1 cellular context compared by ENCODE assay signal in the genomic region with DNA sequence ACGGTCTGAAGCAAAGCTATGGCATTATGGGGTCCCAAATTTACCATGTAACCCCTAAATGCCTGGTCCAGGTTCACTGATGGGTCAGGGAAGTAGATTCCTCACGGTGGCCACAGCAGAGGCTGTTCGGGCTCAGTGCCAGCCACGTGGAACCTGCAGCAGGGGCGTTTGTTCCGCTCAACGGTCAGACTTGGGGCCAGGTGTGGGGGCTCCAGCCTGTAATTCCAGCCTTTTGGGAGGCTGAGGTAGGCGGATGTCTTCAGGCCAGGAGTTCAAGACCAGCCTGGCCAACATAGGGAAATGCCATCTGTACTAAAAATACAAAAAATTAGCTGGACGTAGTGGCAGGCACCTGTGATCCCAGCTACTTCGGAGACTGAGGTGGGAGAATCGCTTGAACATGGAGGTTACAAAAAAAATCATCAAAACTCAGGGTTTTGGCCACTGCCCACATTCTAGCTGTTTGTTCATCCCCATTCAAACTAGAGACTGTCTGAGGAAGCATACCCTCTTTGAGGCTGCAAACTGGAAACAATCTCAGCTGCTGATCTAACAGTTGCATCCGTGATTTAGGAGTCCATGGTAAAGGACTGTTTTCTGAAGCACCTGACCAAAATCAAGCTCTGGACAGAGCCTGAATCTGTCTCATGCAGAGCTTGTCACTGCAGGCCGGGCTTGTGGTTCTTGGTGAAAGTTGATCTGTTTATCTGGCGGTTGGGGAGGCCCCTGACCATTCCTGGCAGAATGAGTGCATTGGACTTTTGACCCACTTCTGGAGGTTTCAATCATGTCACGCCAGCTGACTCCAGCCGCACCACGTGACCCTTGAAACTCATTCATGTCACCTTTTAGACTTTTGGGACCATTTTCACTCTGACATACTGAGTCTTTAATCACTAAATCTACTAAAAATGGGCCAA.
A peak's percentile ranks its signal among the peaks of the same experiment; 100 is the strongest.
TF ChIP-seq lines count a peak whose summit lies in the region.

No MANE protein-coding gene starts in this region.

TF ChIP-seq in GM12878, 131 proteins besides CTCF, POLR2A, EP300 and RAD21 (continued from another document and continues in another):
- TF ChIP-seq, protein P1, sequence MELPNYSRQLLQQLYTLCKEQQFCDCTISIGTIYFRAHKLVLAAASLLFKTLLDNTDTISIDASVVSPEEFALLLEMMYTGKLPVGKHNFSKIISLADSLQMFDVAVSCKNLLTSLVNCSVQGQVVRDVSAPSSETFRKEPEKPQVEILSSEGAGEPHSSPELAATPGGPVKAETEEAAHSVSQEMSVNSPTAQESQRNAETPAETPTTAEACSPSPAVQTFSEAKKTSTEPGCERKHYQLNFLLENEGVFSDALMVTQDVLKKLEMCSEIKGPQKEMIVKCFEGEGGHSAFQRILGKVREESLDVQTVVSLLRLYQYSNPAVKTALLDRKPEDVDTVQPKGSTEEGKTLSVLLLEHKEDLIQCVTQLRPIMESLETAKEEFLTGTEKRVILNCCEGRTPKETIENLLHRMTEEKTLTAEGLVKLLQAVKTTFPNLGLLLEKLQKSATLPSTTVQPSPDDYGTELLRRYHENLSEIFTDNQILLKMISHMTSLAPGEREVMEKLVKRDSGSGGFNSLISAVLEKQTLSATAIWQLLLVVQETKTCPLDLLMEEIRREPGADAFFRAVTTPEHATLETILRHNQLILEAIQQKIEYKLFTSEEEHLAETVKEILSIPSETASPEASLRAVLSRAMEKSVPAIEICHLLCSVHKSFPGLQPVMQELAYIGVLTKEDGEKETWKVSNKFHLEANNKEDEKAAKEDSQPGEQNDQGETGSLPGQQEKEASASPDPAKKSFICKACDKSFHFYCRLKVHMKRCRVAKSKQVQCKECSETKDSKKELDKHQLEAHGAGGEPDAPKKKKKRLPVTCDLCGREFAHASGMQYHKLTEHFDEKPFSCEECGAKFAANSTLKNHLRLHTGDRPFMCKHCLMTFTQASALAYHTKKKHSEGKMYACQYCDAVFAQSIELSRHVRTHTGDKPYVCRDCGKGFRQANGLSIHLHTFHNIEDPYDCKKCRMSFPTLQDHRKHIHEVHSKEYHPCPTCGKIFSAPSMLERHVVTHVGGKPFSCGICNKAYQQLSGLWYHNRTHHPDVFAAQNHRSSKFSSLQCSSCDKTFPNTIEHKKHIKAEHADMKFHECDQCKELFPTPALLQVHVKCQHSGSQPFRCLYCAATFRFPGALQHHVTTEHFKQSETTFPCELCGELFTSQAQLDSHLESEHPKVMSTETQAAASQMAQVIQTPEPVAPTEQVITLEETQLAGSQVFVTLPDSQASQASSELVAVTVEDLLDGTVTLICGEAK (IDR thresholded peaks at IDR 0.05; ENCODE audit: borderline replicate concordance): no peak
- TF ChIP-seq RCOR1 (conservative IDR thresholded peaks at IDR 0.05; ENCODE audit: low read depth, low read length) (no peak), NR2F1 (conservative IDR thresholded peaks at IDR 0.05) (peak; percentile 70), BHLHE40 (IDR thresholded peaks at IDR 0.05; ENCODE audit: borderline replicate concordance in 1 of 2, low read depth in 2 of 2, low read length in 1 of 2) (peak; percentile 53 to 84; a peak in 3 of 4 replicates), ZNF207 (IDR thresholded peaks at IDR 0.05; ENCODE audit: borderline replicate concordance) (no peak), BACH1 (IDR thresholded peaks at IDR 0.05; ENCODE audit: borderline replicate concordance) (no peak; the same call in 1 of the 2 replicates), JUNB (IDR thresholded peaks at IDR 0.05) (no peak), TCF7 (IDR thresholded peaks at IDR 0.05; ENCODE audit: borderline replicate concordance) (no peak), SRF (IDR thresholded peaks at IDR 0.05; ENCODE audit: low read depth in 2 of 2, low read length in 2 of 2) (no peak), BCL11A (IDR thresholded peaks at IDR 0.05; ENCODE audit: low read depth, low read length) (peak; percentile 34; the same call in 1 of the 2 replicates), CREM (IDR thresholded peaks at IDR 0.05; ENCODE audit: low read depth) (no peak), CHD2 (IDR thresholded peaks at IDR 0.05; ENCODE audit: borderline replicate concordance, low read depth, low read length) (peak; percentile 57; the same call in 1 of the 2 replicates), IRF4 (IDR thresholded peaks at IDR 0.05; ENCODE audit: low read depth, low read length) (no peak), NFIC (IDR thresholded peaks at IDR 0.05; ENCODE audit: low read depth, low read length) (no peak), SREBF1 (IDR thresholded peaks at IDR 0.05; ENCODE audit: low read length) (no peak), TARDBP (IDR thresholded peaks at IDR 0.05; ENCODE audit: borderline replicate concordance) (no peak), TAF1 (IDR thresholded peaks at IDR 0.05; ENCODE audit: borderline replicate concordance, low read depth, low read length) (no peak), PAX8 (IDR thresholded peaks at IDR 0.05) (no peak), ASH2L (IDR thresholded peaks at IDR 0.05; ENCODE audit: borderline replicate concordance, low read depth) (no peak)
- TF ChIP-seq, protein P2, sequence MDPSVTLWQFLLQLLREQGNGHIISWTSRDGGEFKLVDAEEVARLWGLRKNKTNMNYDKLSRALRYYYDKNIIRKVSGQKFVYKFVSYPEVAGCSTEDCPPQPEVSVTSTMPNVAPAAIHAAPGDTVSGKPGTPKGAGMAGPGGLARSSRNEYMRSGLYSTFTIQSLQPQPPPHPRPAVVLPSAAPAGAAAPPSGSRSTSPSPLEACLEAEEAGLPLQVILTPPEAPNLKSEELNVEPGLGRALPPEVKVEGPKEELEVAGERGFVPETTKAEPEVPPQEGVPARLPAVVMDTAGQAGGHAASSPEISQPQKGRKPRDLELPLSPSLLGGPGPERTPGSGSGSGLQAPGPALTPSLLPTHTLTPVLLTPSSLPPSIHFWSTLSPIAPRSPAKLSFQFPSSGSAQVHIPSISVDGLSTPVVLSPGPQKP (IDR thresholded peaks at IDR 0.05; ENCODE audit: low read depth, low read length): no peak
- TF ChIP-seq, protein P3, sequence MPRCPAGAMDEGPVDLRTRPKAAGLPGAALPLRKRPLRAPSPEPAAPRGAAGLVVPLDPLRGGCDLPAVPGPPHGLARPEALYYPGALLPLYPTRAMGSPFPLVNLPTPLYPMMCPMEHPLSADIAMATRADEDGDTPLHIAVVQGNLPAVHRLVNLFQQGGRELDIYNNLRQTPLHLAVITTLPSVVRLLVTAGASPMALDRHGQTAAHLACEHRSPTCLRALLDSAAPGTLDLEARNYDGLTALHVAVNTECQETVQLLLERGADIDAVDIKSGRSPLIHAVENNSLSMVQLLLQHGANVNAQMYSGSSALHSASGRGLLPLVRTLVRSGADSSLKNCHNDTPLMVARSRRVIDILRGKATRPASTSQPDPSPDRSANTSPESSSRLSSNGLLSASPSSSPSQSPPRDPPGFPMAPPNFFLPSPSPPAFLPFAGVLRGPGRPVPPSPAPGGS (IDR thresholded peaks at IDR 0.05; ENCODE audit: borderline replicate concordance, insufficient read depth, low read depth, low read length, poor library complexity, severe bottlenecking): no peak
- TF ChIP-seq, protein P4, sequence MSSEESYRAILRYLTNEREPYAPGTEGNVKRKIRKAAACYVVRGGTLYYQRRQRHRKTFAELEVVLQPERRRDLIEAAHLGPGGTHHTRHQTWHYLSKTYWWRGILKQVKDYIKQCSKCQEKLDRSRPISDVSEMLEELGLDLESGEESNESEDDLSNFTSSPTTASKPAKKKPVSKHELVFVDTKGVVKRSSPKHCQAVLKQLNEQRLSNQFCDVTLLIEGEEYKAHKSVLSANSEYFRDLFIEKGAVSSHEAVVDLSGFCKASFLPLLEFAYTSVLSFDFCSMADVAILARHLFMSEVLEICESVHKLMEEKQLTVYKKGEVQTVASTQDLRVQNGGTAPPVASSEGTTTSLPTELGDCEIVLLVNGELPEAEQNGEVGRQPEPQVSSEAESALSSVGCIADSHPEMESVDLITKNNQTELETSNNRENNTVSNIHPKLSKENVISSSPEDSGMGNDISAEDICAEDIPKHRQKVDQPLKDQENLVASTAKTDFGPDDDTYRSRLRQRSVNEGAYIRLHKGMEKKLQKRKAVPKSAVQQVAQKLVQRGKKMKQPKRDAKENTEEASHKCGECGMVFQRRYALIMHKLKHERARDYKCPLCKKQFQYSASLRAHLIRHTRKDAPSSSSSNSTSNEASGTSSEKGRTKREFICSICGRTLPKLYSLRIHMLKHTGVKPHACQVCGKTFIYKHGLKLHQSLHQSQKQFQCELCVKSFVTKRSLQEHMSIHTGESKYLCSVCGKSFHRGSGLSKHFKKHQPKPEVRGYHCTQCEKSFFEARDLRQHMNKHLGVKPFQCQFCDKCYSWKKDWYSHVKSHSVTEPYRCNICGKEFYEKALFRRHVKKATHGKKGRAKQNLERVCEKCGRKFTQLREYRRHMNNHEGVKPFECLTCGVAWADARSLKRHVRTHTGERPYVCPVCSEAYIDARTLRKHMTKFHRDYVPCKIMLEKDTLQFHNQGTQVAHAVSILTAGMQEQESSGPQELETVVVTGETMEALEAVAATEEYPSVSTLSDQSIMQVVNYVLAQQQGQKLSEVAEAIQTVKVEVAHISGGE (CRISPR knock-in tag; IDR thresholded peaks at IDR 0.05): no peak
- TF ChIP-seq, protein P5, sequence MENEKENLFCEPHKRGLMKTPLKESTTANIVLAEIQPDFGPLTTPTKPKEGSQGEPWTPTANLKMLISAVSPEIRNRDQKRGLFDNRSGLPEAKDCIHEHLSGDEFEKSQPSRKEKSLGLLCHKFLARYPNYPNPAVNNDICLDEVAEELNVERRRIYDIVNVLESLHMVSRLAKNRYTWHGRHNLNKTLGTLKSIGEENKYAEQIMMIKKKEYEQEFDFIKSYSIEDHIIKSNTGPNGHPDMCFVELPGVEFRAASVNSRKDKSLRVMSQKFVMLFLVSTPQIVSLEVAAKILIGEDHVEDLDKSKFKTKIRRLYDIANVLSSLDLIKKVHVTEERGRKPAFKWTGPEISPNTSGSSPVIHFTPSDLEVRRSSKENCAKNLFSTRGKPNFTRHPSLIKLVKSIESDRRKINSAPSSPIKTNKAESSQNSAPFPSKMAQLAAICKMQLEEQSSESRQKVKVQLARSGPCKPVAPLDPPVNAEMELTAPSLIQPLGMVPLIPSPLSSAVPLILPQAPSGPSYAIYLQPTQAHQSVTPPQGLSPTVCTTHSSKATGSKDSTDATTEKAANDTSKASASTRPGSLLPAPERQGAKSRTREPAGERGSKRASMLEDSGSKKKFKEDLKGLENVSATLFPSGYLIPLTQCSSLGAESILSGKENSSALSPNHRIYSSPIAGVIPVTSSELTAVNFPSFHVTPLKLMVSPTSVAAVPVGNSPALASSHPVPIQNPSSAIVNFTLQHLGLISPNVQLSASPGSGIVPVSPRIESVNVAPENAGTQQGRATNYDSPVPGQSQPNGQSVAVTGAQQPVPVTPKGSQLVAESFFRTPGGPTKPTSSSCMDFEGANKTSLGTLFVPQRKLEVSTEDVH (IDR thresholded peaks at IDR 0.05; ENCODE audit: low read depth, partially characterized antibody): no peak
- TF ChIP-seq, protein P6, sequence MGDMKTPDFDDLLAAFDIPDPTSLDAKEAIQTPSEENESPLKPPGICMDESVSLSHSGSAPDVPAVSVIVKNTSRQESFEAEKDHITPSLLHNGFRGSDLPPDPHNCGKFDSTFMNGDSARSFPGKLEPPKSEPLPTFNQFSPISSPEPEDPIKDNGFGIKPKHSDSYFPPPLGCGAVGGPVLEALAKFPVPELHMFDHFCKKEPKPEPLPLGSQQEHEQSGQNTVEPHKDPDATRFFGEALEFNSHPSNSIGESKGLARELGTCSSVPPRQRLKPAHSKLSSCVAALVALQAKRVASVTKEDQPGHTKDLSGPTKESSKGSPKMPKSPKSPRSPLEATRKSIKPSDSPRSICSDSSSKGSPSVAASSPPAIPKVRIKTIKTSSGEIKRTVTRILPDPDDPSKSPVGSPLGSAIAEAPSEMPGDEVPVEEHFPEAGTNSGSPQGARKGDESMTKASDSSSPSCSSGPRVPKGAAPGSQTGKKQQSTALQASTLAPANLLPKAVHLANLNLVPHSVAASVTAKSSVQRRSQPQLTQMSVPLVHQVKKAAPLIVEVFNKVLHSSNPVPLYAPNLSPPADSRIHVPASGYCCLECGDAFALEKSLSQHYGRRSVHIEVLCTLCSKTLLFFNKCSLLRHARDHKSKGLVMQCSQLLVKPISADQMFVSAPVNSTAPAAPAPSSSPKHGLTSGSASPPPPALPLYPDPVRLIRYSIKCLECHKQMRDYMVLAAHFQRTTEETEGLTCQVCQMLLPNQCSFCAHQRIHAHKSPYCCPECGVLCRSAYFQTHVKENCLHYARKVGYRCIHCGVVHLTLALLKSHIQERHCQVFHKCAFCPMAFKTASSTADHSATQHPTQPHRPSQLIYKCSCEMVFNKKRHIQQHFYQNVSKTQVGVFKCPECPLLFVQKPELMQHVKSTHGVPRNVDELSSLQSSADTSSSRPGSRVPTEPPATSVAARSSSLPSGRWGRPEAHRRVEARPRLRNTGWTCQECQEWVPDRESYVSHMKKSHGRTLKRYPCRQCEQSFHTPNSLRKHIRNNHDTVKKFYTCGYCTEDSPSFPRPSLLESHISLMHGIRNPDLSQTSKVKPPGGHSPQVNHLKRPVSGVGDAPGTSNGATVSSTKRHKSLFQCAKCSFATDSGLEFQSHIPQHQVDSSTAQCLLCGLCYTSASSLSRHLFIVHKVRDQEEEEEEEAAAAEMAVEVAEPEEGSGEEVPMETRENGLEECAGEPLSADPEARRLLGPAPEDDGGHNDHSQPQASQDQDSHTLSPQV (IDR thresholded peaks at IDR 0.05): no peak
- TF ChIP-seq, protein P7, sequence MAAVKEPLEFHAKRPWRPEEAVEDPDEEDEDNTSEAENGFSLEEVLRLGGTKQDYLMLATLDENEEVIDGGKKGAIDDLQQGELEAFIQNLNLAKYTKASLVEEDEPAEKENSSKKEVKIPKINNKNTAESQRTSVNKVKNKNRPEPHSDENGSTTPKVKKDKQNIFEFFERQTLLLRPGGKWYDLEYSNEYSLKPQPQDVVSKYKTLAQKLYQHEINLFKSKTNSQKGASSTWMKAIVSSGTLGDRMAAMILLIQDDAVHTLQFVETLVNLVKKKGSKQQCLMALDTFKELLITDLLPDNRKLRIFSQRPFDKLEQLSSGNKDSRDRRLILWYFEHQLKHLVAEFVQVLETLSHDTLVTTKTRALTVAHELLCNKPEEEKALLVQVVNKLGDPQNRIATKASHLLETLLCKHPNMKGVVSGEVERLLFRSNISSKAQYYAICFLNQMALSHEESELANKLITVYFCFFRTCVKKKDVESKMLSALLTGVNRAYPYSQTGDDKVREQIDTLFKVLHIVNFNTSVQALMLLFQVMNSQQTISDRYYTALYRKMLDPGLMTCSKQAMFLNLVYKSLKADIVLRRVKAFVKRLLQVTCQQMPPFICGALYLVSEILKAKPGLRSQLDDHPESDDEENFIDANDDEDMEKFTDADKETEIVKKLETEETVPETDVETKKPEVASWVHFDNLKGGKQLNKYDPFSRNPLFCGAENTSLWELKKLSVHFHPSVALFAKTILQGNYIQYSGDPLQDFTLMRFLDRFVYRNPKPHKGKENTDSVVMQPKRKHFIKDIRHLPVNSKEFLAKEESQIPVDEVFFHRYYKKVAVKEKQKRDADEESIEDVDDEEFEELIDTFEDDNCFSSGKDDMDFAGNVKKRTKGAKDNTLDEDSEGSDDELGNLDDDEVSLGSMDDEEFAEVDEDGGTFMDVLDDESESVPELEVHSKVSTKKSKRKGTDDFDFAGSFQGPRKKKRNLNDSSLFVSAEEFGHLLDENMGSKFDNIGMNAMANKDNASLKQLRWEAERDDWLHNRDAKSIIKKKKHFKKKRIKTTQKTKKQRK (IDR thresholded peaks at IDR 0.05; ENCODE audit: low read depth, low read length): no peak
